ENCODE assay signal across 19 cellular contexts in the genomic region with DNA sequence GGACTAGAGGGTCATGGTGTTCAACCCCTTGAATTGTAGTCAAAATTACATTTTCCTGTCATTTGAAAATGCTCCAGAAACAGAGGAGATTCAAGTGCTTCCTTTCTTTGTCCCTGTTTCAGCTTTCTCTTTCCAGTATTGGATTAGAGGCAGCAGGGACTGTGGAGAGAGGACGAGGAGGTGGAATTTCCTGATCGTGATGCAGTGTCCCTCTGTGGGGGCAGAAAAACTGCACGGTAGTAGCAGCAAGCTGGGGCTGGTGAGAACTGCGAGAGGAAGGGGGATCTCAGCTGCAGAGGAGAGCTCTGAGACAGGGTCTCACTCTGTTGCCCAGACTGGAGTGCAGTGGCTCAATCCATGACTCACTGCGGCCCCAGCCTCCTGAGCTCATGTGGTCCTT.
DNase-seq lines count a peak whose midpoint lies in the region; ATAC-seq, FAIRE-seq and TF ChIP-seq lines count a peak whose summit lies in the region.
"Had no signal": no experiment of that assay in that cellular context is flagged by ENCODE, and none has a peak within 500 bp of the region (broad histone marks: within the 10 kb centered on the region; RNA-seq: fewer than 3 reads in every experiment).

No MANE protein-coding gene starts in this region.

- no peak overlapping the region for H4K5ac ChIP-seq in mesendoderm (ENCODE audit: low read length)

- H4K8ac ChIP-seq in mesendoderm (ENCODE audit: low read depth, low read length), result no peak overlapping the region

- peaks cover 98 to 100% (median 100%) of the 10 kb centered on the region in 10 experiments for H3K4me1 ChIP-seq in BLaER1 treated with 17β-estradiol and CSF1 and Interleukin-3, amounts not matched to agents 10 nM and 100 nM
- H3K4me1 ChIP-seq in mesendoderm (ENCODE audit: control insufficient read depth, low read depth, low read length), result peaks cover 3% of the 10 kb centered on the region
- H3K4me1 ChIP-seq: suprapubic skin had no signal

- CTCF ChIA-PET in RWPE1 (lab: Yijun Ruan, JAX), result interaction anchor here (1.0 kb wide), 1 partner anchor 87 kb away, joined by 4 read pairs; no protein-coding TSS in a partner anchor

- no peak for TF ChIP-seq CTCF in RWPE1 (conservative IDR thresholded peaks at IDR 0.05; ENCODE audit: low read depth)

- H3K4ac ChIP-seq in mesendoderm (ENCODE audit: low read depth, low read length), result no peak overlapping the region

- no peak for TF ChIP-seq POLR2A in GM12892 (IDR thresholded peaks at IDR 0.05; ENCODE audit: low read depth, low read length)

- H3K27ac Mint-ChIP-seq in activated naive CD8-positive, alpha-beta T cell treated with anti-CD3 and anti-CD28 coated beads, Interleukin-2, amount 10 ng/mL, durations not matched to agents 7 days and 5 days, result peak overlapping the region; percentile 79
- H3K27ac Mint-ChIP-seq in naive thymus-derived CD8-positive, alpha-beta T cell, result peak overlapping the region; percentile 41 to 91 (median 85)
- H3K27ac Mint-ChIP-seq: activated CD4-positive, alpha-beta T cell treated with anti-CD3 and anti-CD28 coated beads, Interleukin-2, amount 10 ng/mL, durations not matched to agents 24 days and 14 days had no signal

- H3K79me1 ChIP-seq in mesendoderm (ENCODE audit: low read length), result no peaks in the 10 kb centered on the region

- H3K4me2 ChIP-seq in BLaER1 treated with 17β-estradiol and CSF1 and Interleukin-3, amounts not matched to agents 10 nM and 100 nM, result peak overlapping the region; percentile 79 to 94 (median 91)
- no peak overlapping the region for H3K4me2 ChIP-seq in mesendoderm (ENCODE audit: low read length)
- H3K4me2 ChIP-seq: KMS-11 had no signal

- peak overlapping the region; percentile 70 to 86 (median 81) for H3K9ac ChIP-seq in BLaER1 treated with 17β-estradiol and CSF1 and Interleukin-3, amounts not matched to agents 10 nM and 100 nM
- H3K9ac ChIP-seq in mesendoderm (ENCODE audit: low read length), result no peak overlapping the region
- H3K9ac ChIP-seq: GM23248, KMS-11 had no signal

- no peaks in the 10 kb centered on the region for H3K27me3 Mint-ChIP-seq in activated naive CD8-positive, alpha-beta T cell treated with anti-CD3 and anti-CD28 coated beads, Interleukin-2, amount 10 ng/mL, durations not matched to agents 7 days and 5 days
- H3K27me3 Mint-ChIP-seq in naive thymus-derived CD8-positive, alpha-beta T cell, result no peaks in the 10 kb centered on the region

- no peak overlapping the region for H3K23ac ChIP-seq in mesendoderm (ENCODE audit: low read length)

- no peaks in the 10 kb centered on the region for H3K27me3 ChIP-seq in BLaER1 treated with 17β-estradiol and CSF1 and Interleukin-3, amounts not matched to agents 10 nM and 100 nM
- H3K27me3 ChIP-seq in mesendoderm (ENCODE audit: insufficient read depth, low read length, poor library complexity), result no peaks in the 10 kb centered on the region
- H3K27me3 ChIP-seq: sigmoid colon, suprapubic skin had no signal

- FAIRE-seq in GM12892 (lab: Jason Lieb, UNC), result peak; percentile 73
- FAIRE-seq: D721Med, keratinocyte, TTC549 had no signal

- no peak overlapping the region for H3K18ac ChIP-seq in mesendoderm (ENCODE audit: low read length)

- peaks cover 0 to 16% (median 9%) of the 10 kb centered on the region in 11 experiments; a peak in 17 of 22 replicates for H3K9me3 ChIP-seq in BLaER1 treated with 17β-estradiol and CSF1 and Interleukin-3, amounts not matched to agents 10 nM and 100 nM (replicated peaks in 1 of 11)
- H3K9me3 ChIP-seq: sigmoid colon, suprapubic skin had no signal

- no peak for ATAC-seq in activated naive CD8-positive, alpha-beta T cell treated with anti-CD3 and anti-CD28 coated beads, Interleukin-2, amount 10 ng/mL, durations not matched to agents 7 days and 5 days (ENCODE audit: low read depth)
- no peak for ATAC-seq in naive thymus-derived CD8-positive, alpha-beta T cell

- peak overlapping the region; percentile 78 to 99 (median 97) for H3K27ac ChIP-seq in BLaER1 treated with 17β-estradiol and CSF1 and Interleukin-3, amounts not matched to agents 10 nM and 100 nM
- no peak overlapping the region for H3K27ac ChIP-seq in mesendoderm (ENCODE audit: low read depth, low read length)
- H3K27ac ChIP-seq in caudate nucleus (ENCODE audit: low read depth, low read length), result no peak overlapping the region
- no peak overlapping the region for H3K27ac ChIP-seq in RWPE1
- H3K27ac ChIP-seq: GM23248, KMS-11, sigmoid colon, suprapubic skin had no signal

- H2AK5ac ChIP-seq in mesendoderm (ENCODE audit: low read length), result no peak overlapping the region

- no peaks in the 10 kb centered on the region for H3K79me2 ChIP-seq in mesendoderm (ENCODE audit: control insufficient read depth, insufficient read depth, low read length)

- H2BK120ac ChIP-seq in mesendoderm (ENCODE audit: low read depth, low read length), result no peak overlapping the region

- H4K20me1 ChIP-seq in BLaER1 treated with 17β-estradiol and CSF1 and Interleukin-3, amounts not matched to agents 10 nM and 100 nM, result no peaks in the 10 kb centered on the region

- H3K36me3 Mint-ChIP-seq in activated naive CD8-positive, alpha-beta T cell treated with anti-CD3 and anti-CD28 coated beads, Interleukin-2, amount 10 ng/mL, durations not matched to agents 7 days and 5 days, result peaks cover 24% of the 10 kb centered on the region
- H3K36me3 Mint-ChIP-seq in naive thymus-derived CD8-positive, alpha-beta T cell, result peaks cover 0 to 6% (median 0%) of the 10 kb centered on the region in 3 donors

- POLR2A ChIA-PET in activated naive CD8-positive, alpha-beta T cell treated with anti-CD3 and anti-CD28 coated beads, Interleukin-2, amount 10 ng/mL, durations not matched to agents 7 days and 5 days (lab: Charles Lee), result interaction anchor here (0.6 to 2.2 kb wide), 11 partner anchors 18 to 346 kb away, joined by 3 to 12 read pairs (median 4); a partner anchor contains a TSS
- POLR2A ChIA-PET in naive thymus-derived CD8-positive, alpha-beta T cell (lab: Charles Lee), result interaction anchor here (0.6 to 2.4 kb wide), 10 partner anchors 10 to 59 kb away, joined by 3 to 11 read pairs (median 6); no protein-coding TSS in a partner anchor
- POLR2A ChIA-PET in RWPE1 (lab: Yijun Ruan, JAX; ENCODE audit: low non-redundant PET), result no interaction called here

- no CpG with 5 or more reads among the region's 5 CpGs for WGBS in mesendoderm (ENCODE audit: extremely low coverage, insufficient coverage, low lambda C conversion rate)

- no peak overlapping the region for H2BK15ac ChIP-seq in mesendoderm (replicated peaks; ENCODE audit: low read depth)

- peak overlapping the region; percentile 69 for H3K4me3 Mint-ChIP-seq in activated naive CD8-positive, alpha-beta T cell treated with anti-CD3 and anti-CD28 coated beads, Interleukin-2, amount 10 ng/mL, durations not matched to agents 7 days and 5 days
- peak overlapping the region in 7 of 10 donors; percentile 9 to 76 (median 46) for H3K4me3 Mint-ChIP-seq in naive thymus-derived CD8-positive, alpha-beta T cell
- H3K4me3 Mint-ChIP-seq: activated CD4-positive, alpha-beta T cell treated with anti-CD3 and anti-CD28 coated beads, Interleukin-2, amount 10 ng/mL, durations not matched to agents 24 days and 14 days had no signal

- no peak overlapping the region for H3K56ac ChIP-seq in mesendoderm (ENCODE audit: low read length)

- H3K9me3 Mint-ChIP-seq in activated naive CD8-positive, alpha-beta T cell treated with anti-CD3 and anti-CD28 coated beads, Interleukin-2, amount 10 ng/mL, durations not matched to agents 7 days and 5 days, result no peaks in the 10 kb centered on the region
- no peaks in the 10 kb centered on the region for H3K9me3 Mint-ChIP-seq in naive thymus-derived CD8-positive, alpha-beta T cell
- H3K9me3 Mint-ChIP-seq: activated CD4-positive, alpha-beta T cell treated with anti-CD3 and anti-CD28 coated beads, Interleukin-2, amount 10 ng/mL, durations not matched to agents 24 days and 14 days had no signal

- peak overlapping the region in 9 of 10 experiments; percentile 15 to 56 (median 38); a peak in 12 of 20 replicates for H3K4me3 ChIP-seq in BLaER1 treated with 17β-estradiol and CSF1 and Interleukin-3, amounts not matched to agents 10 nM and 100 nM
- no peak overlapping the region for H3K4me3 ChIP-seq in mesendoderm (ENCODE audit: low read length)
- H3K4me3 ChIP-seq: GM23248, sigmoid colon, suprapubic skin had no signal

- H3K4me1 Mint-ChIP-seq in activated naive CD8-positive, alpha-beta T cell treated with anti-CD3 and anti-CD28 coated beads, Interleukin-2, amount 10 ng/mL, durations not matched to agents 7 days and 5 days, result peaks cover 73% of the 10 kb centered on the region
- peaks cover 29 to 96% (median 79%) of the 10 kb centered on the region in 4 donors for H3K4me1 Mint-ChIP-seq in naive thymus-derived CD8-positive, alpha-beta T cell

- no peak for DNase-seq in GM12892 (ENCODE audit: insufficient read length)
- no peak for DNase-seq in activated naive CD8-positive, alpha-beta T cell treated with anti-CD3 and anti-CD28 coated beads, Interleukin-2, amount 10 ng/mL, durations not matched to agents 7 days and 5 days
- DNase-seq in naive thymus-derived CD8-positive, alpha-beta T cell, result no peak
- DNase-seq in OCI-M1 (lab: John Stamatoyannopoulos, UW), result no peak
- no peak for DNase-seq in mesendoderm
- no peak for DNase-seq in caudate nucleus (lab: John Stamatoyannopoulos, UW)
- DNase-seq in RWPE1 (ENCODE audit: low spot score), result no peak
- DNase-seq: activated CD4-positive, alpha-beta T cell treated with anti-CD3 and anti-CD28 coated beads, Interleukin-2, amount 10 ng/mL, durations not matched to agents 24 days and 14 days; effector memory CD4-positive, alpha-beta T cell; GM23248; NCI-H1105; NCI-H69; sigmoid colon had no signal

- peaks cover 0 to 80% (median 38%) of the 10 kb centered on the region in 11 experiments; a peak in 18 of 22 replicates for H3K36me3 ChIP-seq in BLaER1 treated with 17β-estradiol and CSF1 and Interleukin-3, amounts not matched to agents 10 nM and 100 nM
- H3K36me3 ChIP-seq in mesendoderm (ENCODE audit: control insufficient read depth, insufficient read depth, low read length), result no peaks in the 10 kb centered on the region
- H3K36me3 ChIP-seq: sigmoid colon, suprapubic skin had no signal

- H2BK5ac ChIP-seq in mesendoderm (ENCODE audit: low read length), result no peak overlapping the region

Comparison
In these comparisons a context has a peak if more than half of its experiments do, and no peak if none do; other contexts are left out.
1. H3K27ac ChIP-seq: peak in BLaER1 treated with 17β-estradiol and CSF1 and Interleukin-3, amounts not matched to agents 10 nM and 100 nM (11 of 11); none in mesendoderm (single experiment), caudate nucleus (single experiment) and RWPE1 (single experiment).